ENCODE assay signal across 1 cellular context in genomic region chr1:211920602-211921226, GRCh38.
TF ChIP-seq lines count a peak whose summit lies in the region.

No MANE protein-coding gene starts in this region.

TF ChIP-seq in HepG2, 621 proteins besides CTCF, POLR2A, EP300 and RAD21 (continued from another document and continues in another):
- no peak for TF ChIP-seq TRAFD1 (CRISPR knock-in tag; IDR thresholded peaks at IDR 0.05; ENCODE audit: borderline replicate concordance)
- TF ChIP-seq NFYC (CRISPR knock-in tag; IDR thresholded peaks at IDR 0.05): no peak; the same call in 1 of the 2 replicates
- no peak for TF ChIP-seq NAIF1 (CRISPR knock-in tag; IDR thresholded peaks at IDR 0.05; ENCODE audit: borderline replicate concordance)
- TF ChIP-seq ZMAT5 (CRISPR knock-in tag; IDR thresholded peaks at IDR 0.05; ENCODE audit: borderline replicate concordance, low read depth): no peak
- TF ChIP-seq, protein P1, sequence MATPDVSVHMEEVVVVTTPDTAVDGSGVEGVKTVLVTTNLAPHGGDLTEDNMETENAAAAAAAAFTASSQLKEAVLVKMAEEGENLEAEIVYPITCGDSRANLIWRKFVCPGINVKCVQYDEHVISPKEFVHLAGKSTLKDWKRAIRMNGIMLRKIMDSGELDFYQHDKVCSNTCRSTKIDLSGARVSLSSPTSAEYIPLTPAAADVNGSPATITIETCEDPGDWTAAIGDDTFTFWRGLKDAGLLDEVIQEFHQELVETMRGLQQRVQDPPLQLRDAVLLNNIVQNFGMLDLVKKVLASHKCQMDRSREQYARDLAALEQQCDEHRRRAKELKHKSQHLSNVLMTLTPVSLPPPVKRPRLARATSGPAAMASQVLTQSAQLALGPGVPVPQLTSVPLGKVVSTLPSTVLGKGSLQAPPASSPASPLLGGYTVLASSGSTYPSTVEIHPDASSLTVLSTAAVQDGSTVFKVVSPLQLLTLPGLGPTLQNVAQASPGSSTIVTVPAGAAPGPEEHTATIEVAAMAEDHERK (CRISPR knock-in tag; IDR thresholded peaks at IDR 0.05; ENCODE audit: low read depth): no peak
- TF ChIP-seq, protein P2, sequence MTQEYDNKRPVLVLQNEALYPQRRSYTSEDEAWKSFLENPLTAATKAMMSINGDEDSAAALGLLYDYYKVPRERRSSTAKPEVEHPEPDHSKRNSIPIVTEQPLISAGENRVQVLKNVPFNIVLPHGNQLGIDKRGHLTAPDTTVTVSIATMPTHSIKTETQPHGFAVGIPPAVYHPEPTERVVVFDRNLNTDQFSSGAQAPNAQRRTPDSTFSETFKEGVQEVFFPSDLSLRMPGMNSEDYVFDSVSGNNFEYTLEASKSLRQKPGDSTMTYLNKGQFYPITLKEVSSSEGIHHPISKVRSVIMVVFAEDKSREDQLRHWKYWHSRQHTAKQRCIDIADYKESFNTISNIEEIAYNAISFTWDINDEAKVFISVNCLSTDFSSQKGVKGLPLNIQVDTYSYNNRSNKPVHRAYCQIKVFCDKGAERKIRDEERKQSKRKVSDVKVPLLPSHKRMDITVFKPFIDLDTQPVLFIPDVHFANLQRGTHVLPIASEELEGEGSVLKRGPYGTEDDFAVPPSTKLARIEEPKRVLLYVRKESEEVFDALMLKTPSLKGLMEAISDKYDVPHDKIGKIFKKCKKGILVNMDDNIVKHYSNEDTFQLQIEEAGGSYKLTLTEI (CRISPR knock-in tag; conservative IDR thresholded peaks at IDR 0.05): no peak
- TF ChIP-seq ZNF3 (CRISPR knock-in tag; IDR thresholded peaks at IDR 0.05): no peak
- TF ChIP-seq, protein P3, sequence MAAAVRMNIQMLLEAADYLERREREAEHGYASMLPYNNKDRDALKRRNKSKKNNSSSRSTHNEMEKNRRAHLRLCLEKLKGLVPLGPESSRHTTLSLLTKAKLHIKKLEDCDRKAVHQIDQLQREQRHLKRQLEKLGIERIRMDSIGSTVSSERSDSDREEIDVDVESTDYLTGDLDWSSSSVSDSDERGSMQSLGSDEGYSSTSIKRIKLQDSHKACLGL (CRISPR knock-in tag; IDR thresholded peaks at IDR 0.05): no peak
- TF ChIP-seq KDM5B (CRISPR knock-in tag; IDR thresholded peaks at IDR 0.05; ENCODE audit: borderline replicate concordance): no peak
- no peak for TF ChIP-seq ARNTL (CRISPR knock-in tag; IDR thresholded peaks at IDR 0.05)
- TF ChIP-seq ZNF652 (CRISPR knock-in tag; IDR thresholded peaks at IDR 0.05; ENCODE audit: borderline replicate concordance, low read depth): no peak; the same call in 1 of the 2 replicates
- peak; percentile 29; the same call in 1 of the 2 replicates for TF ChIP-seq RARA (CRISPR knock-in tag; IDR thresholded peaks at IDR 0.05)
- no peak for TF ChIP-seq PBX2 (CRISPR knock-in tag; IDR thresholded peaks at IDR 0.05)
- TF ChIP-seq ZNF138 (CRISPR knock-in tag; IDR thresholded peaks at IDR 0.05; ENCODE audit: low read depth): no peak
- no peak for TF ChIP-seq CERS6 (CRISPR knock-in tag; IDR thresholded peaks at IDR 0.05)
- no peak for TF ChIP-seq ZNF546 (CRISPR knock-in tag; conservative IDR thresholded peaks at IDR 0.05)
- TF ChIP-seq PHF5A (CRISPR knock-in tag; IDR thresholded peaks at IDR 0.05; ENCODE audit: low read depth, unreplicated experiment): no peak
- no peak for TF ChIP-seq E2F1 (CRISPR knock-in tag; IDR thresholded peaks at IDR 0.05)
- TF ChIP-seq ZNF644 (CRISPR knock-in tag; IDR thresholded peaks at IDR 0.05; ENCODE audit: low read depth): peak; percentile 79
- TF ChIP-seq SALL1 (CRISPR knock-in tag; IDR thresholded peaks at IDR 0.05): peak; percentile 68
- no peak for TF ChIP-seq STAG1 (CRISPR knock-in tag; IDR thresholded peaks at IDR 0.05)
- no peak for TF ChIP-seq ZNF44 (CRISPR knock-in tag; IDR thresholded peaks at IDR 0.05)
- TF ChIP-seq ZNF136 (CRISPR knock-in tag; IDR thresholded peaks at IDR 0.05; ENCODE audit: low read depth): no peak
- peak; percentile 33; the same call in 1 of the 2 replicates for TF ChIP-seq FOXJ3 (CRISPR knock-in tag; IDR thresholded peaks at IDR 0.05; ENCODE audit: borderline replicate concordance)
- TF ChIP-seq, protein P4, sequence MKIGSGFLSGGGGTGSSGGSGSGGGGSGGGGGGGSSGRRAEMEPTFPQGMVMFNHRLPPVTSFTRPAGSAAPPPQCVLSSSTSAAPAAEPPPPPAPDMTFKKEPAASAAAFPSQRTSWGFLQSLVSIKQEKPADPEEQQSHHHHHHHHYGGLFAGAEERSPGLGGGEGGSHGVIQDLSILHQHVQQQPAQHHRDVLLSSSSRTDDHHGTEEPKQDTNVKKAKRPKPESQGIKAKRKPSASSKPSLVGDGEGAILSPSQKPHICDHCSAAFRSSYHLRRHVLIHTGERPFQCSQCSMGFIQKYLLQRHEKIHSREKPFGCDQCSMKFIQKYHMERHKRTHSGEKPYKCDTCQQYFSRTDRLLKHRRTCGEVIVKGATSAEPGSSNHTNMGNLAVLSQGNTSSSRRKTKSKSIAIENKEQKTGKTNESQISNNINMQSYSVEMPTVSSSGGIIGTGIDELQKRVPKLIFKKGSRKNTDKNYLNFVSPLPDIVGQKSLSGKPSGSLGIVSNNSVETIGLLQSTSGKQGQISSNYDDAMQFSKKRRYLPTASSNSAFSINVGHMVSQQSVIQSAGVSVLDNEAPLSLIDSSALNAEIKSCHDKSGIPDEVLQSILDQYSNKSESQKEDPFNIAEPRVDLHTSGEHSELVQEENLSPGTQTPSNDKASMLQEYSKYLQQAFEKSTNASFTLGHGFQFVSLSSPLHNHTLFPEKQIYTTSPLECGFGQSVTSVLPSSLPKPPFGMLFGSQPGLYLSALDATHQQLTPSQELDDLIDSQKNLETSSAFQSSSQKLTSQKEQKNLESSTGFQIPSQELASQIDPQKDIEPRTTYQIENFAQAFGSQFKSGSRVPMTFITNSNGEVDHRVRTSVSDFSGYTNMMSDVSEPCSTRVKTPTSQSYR (CRISPR knock-in tag; IDR thresholded peaks at IDR 0.05; ENCODE audit: borderline replicate concordance): no peak
- TF ChIP-seq FOSL2 (CRISPR knock-in tag; IDR thresholded peaks at IDR 0.05): peak; percentile 72
- TF ChIP-seq, protein P5, sequence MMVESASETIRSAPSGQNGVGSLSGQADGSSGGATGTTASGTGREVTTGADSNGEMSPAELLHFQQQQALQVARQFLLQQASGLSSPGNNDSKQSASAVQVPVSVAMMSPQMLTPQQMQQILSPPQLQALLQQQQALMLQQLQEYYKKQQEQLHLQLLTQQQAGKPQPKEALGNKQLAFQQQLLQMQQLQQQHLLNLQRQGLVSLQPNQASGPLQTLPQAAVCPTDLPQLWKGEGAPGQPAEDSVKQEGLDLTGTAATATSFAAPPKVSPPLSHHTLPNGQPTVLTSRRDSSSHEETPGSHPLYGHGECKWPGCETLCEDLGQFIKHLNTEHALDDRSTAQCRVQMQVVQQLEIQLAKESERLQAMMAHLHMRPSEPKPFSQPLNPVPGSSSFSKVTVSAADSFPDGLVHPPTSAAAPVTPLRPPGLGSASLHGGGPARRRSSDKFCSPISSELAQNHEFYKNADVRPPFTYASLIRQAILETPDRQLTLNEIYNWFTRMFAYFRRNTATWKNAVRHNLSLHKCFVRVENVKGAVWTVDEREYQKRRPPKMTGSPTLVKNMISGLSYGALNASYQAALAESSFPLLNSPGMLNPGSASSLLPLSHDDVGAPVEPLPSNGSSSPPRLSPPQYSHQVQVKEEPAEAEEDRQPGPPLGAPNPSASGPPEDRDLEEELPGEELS (CRISPR knock-in tag; IDR thresholded peaks at IDR 0.05): 0 out of 2 replicates have a peak, but pooled peaks have one; percentile 30
- TF ChIP-seq SIX1 (CRISPR knock-in tag; IDR thresholded peaks at IDR 0.05; ENCODE audit: borderline replicate concordance): no peak
- TF ChIP-seq JUNB (CRISPR knock-in tag; IDR thresholded peaks at IDR 0.05; ENCODE audit: borderline replicate concordance): no peak
- TF ChIP-seq FOXA3 (CRISPR knock-in tag; IDR thresholded peaks at IDR 0.05): peak; percentile 22; the same call in 1 of the 2 replicates
- TF ChIP-seq, protein P6, sequence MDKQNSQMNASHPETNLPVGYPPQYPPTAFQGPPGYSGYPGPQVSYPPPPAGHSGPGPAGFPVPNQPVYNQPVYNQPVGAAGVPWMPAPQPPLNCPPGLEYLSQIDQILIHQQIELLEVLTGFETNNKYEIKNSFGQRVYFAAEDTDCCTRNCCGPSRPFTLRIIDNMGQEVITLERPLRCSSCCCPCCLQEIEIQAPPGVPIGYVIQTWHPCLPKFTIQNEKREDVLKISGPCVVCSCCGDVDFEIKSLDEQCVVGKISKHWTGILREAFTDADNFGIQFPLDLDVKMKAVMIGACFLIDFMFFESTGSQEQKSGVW (CRISPR knock-in tag; IDR thresholded peaks at IDR 0.05; ENCODE audit: borderline replicate concordance): no peak
- TF ChIP-seq, protein P7, sequence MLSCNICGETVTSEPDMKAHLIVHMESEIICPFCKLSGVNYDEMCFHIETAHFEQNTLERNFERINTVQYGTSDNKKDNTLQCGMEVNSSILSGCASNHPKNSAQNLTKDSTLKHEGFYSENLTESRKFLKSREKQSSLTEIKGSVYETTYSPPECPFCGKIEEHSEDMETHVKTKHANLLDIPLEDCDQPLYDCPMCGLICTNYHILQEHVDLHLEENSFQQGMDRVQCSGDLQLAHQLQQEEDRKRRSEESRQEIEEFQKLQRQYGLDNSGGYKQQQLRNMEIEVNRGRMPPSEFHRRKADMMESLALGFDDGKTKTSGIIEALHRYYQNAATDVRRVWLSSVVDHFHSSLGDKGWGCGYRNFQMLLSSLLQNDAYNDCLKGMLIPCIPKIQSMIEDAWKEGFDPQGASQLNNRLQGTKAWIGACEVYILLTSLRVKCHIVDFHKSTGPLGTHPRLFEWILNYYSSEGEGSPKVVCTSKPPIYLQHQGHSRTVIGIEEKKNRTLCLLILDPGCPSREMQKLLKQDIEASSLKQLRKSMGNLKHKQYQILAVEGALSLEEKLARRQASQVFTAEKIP (CRISPR knock-in tag; IDR thresholded peaks at IDR 0.05; ENCODE audit: borderline replicate concordance): no peak
- TF ChIP-seq ESRRA (CRISPR knock-in tag; IDR thresholded peaks at IDR 0.05; ENCODE audit: low read depth): no peak
- TF ChIP-seq SUZ12 (IDR thresholded peaks at IDR 0.05; ENCODE audit: low read depth, low read length): no peak
- peak; percentile 89 for TF ChIP-seq TFAP4 (IDR thresholded peaks at IDR 0.05; ENCODE audit: borderline replicate concordance, low read depth)
- TF ChIP-seq ZNF264 (CRISPR knock-in tag; IDR thresholded peaks at IDR 0.05): 0 out of 2 replicates have a peak, but pooled peaks have one; percentile 55
